8 cellular contexts compared by ENCODE assay signal in genomic region chr3:13494463-13495350, GRCh38. TPM values are rescaled to one million over a fixed set of nuclear protein-coding genes. Genes with fewer than 3 reads are reported as not detected.
DNase-seq lines count a peak whose midpoint lies in the region; ATAC-seq and TF ChIP-seq lines count a peak whose summit lies in the region.

No MANE protein-coding gene starts in this region.

- peak; percentile 73 for TF ChIP-seq CTCF in AG04449 (IDR thresholded peaks at IDR 0.05; ENCODE audit: insufficient read depth, low read length, missing control alignments)
- peak; percentile 71 for TF ChIP-seq CTCF in HEK293 (tag by site-specific recombination; IDR thresholded peaks at IDR 0.05)
- peak in 5 of 6 experiments; percentile 8 to 47 (median 25) for TF ChIP-seq CTCF in adrenal gland (IDR thresholded peaks at IDR 0.05)
- peak in 4 of 5 experiments; percentile 14 to 39 (median 31) for TF ChIP-seq CTCF in transverse colon (IDR thresholded peaks at IDR 0.05)

- no peak for DNase-seq in AG04449 (ENCODE audit: low read depth, low spot score)
- no peak for DNase-seq in adrenal gland
- DNase-seq in inferior parietal cortex (ENCODE audit: extremely low spot score) = peak; percentile 63
- DNase-seq in transverse colon = no peak
- no peak for DNase-seq in T-helper 2 cell treated with Interferon-gamma antibody and Interleukin-4, amounts not matched to agents 5 μg/mL and 100 μg/mL, for 36 hours (ENCODE audit: low spot score)
- no peak for DNase-seq in effector CD4-positive, alpha-beta T cell

- H3K36me3 ChIP-seq in HEK293 (ENCODE audit: control insufficient read depth in 2 of 2, insufficient read depth in 1 of 2, low read length in 2 of 2) = peaks cover 0 to 5% of the 10 kb centered on the region in 2 experiments; a peak in 1 of 3 replicates
- H3K36me3 ChIP-seq in adrenal gland (replicated peaks in 1 of 2) = no peaks in the 10 kb centered on the region
- H3K36me3 ChIP-seq in transverse colon = peaks cover 0 to 4% (median 0%) of the 10 kb centered on the region in 4 donors

- ATAC-seq in GM18873 (IDR thresholded peaks at IDR 0.05; ENCODE audit: low FRiP score, unreplicated experiment) = no peak

- no peaks in the 10 kb centered on the region for H3K9me3 Mint-ChIP-seq in T-helper 2 cell treated with Interferon-gamma antibody and Interleukin-4, amounts not matched to agents 5 μg/mL and 100 μg/mL, for 36 hours

- no peak overlapping the region for H3K4me3 ChIP-seq in AG04449 (ENCODE audit: low read depth, low read length)
- H3K4me3 ChIP-seq in HEK293 (ENCODE audit: low read depth, low read length) = no peak overlapping the region
- H3K4me3 ChIP-seq in adrenal gland = no peak overlapping the region
- H3K4me3 ChIP-seq in transverse colon = no peak overlapping the region

- WGBS in adrenal gland, 4 donors = 64 to 75% (median 70%) methylated on average over 7 to 11 of the region's 11 CpGs
- WGBS in transverse colon (ENCODE audit: low coverage in 1 of 2), 2 donors = 71% methylated on average over 11 of the region's 11 CpGs; no CpG with 5 or more reads in 1 of the 2 donors

- no peaks in the 10 kb centered on the region for H3K9me3 ChIP-seq in HEK293 (ENCODE audit: control insufficient read depth, insufficient read depth, low read depth, low read length)
- no peaks in the 10 kb centered on the region for H3K9me3 ChIP-seq in adrenal gland (replicated peaks in 1 of 3)
- no peaks in the 10 kb centered on the region for H3K9me3 ChIP-seq in transverse colon

- H3K27ac ChIP-seq in HEK293 (ENCODE audit: extremely low read depth, low read depth, low read length) (no peak overlapping the region), adrenal gland (no peak overlapping the region), transverse colon (no peak overlapping the region)

- H3K4me1 Mint-ChIP-seq in T-helper 2 cell treated with Interferon-gamma antibody and Interleukin-4, amounts not matched to agents 5 μg/mL and 100 μg/mL, for 36 hours (ENCODE audit: low read depth) = no peaks in the 10 kb centered on the region

- H3K4me1 ChIP-seq in HEK293 (ENCODE audit: control insufficient read depth, insufficient read depth, low read length) (no peaks in the 10 kb centered on the region), adrenal gland (replicated peaks in 1 of 2) (no peaks in the 10 kb centered on the region), transverse colon (peaks cover 0 to 5% (median 4%) of the 10 kb centered on the region in 4 donors)

- no peaks in the 10 kb centered on the region for H3K27me3 ChIP-seq in adrenal gland
- H3K27me3 ChIP-seq in transverse colon = no peaks in the 10 kb centered on the region

- TF ChIP-seq EP300 in transverse colon (IDR thresholded peaks at IDR 0.05; ENCODE audit: low read depth) = no peak

- H3K4me3 Mint-ChIP-seq in T-helper 2 cell treated with Interferon-gamma antibody and Interleukin-4, amounts not matched to agents 5 μg/mL and 100 μg/mL, for 36 hours = no peak overlapping the region

- CTCF ChIA-PET in AG04449 (lab: Yijun Ruan, JAX) (interaction anchor here (0.7 to 24.2 kb wide), 15 partner anchors 10 to 1426 kb away, joined by 3 to 1252 read pairs (median 5); partner anchors contain the start of gene HDAC11), HEK293 (lab: Yijun Ruan, JAX) (interaction anchor here (0.7 to 3.2 kb wide), 8 partner anchors 12 to 154 kb away, joined by 3 to 219 read pairs (median 4); no protein-coding TSS in a partner anchor)

- no peak for TF ChIP-seq POLR2A in adrenal gland (IDR thresholded peaks at IDR 0.05)
- TF ChIP-seq POLR2A in transverse colon (IDR thresholded peaks at IDR 0.05) = no peak

- H3K36me3 Mint-ChIP-seq in T-helper 2 cell treated with Interferon-gamma antibody and Interleukin-4, amounts not matched to agents 5 μg/mL and 100 μg/mL, for 36 hours (ENCODE audit: low read depth) = no peaks in the 10 kb centered on the region

- intact Hi-C loops in adrenal gland (cut with DNase I) = loop anchor here in 1 of 2 donors (2.0 kb wide), 1 partner anchor 156 kb away; no protein-coding TSS in a partner anchor
- intact Hi-C loops in transverse colon (cut with DNase I; ENCODE audit: low total_unique reads) = no loop called here

- no peaks in the 10 kb centered on the region for H3K27me3 Mint-ChIP-seq in T-helper 2 cell treated with Interferon-gamma antibody and Interleukin-4, amounts not matched to agents 5 μg/mL and 100 μg/mL, for 36 hours (ENCODE audit: low read depth)

- POLR2A ChIA-PET in AG04449 (lab: Yijun Ruan, JAX) (interaction anchor here (1.2 kb wide), 1 partner anchor 153 kb away, joined by 3 read pairs; no protein-coding TSS in a partner anchor), HEK293 (lab: Yijun Ruan, JAX) (no interaction called here)

- H3K27ac Mint-ChIP-seq in T-helper 2 cell treated with Interferon-gamma antibody and Interleukin-4, amounts not matched to agents 5 μg/mL and 100 μg/mL, for 36 hours = no peak overlapping the region

- in situ Hi-C loops in transverse colon (cut with MboI; ENCODE audit: low pct_ligation_motif_present in 1 of 4, low pct_unique_long_range_greater_than_20kb in 1 of 4, low sequenced_read_pairs in 3 of 4) = loop anchor here (5.0 to 10.0 kb wide), 3 partner anchors 150 to 390 kb away; partner anchors contain the start of gene WNT7A (in 1 of the 4)

TF ChIP-seq in HEK293, 187 proteins besides CTCF, POLR2A, EP300 and RAD21:
- TF ChIP-seq ZSCAN30 (tag by site-specific recombination; IDR thresholded peaks at IDR 0.05) (no peak), ZBTB26 (tag by site-specific recombination; optimal IDR thresholded peaks at IDR 0.05) (no peak), ZBTB20 (tag by site-specific recombination; IDR thresholded peaks at IDR 0.05) (0 out of 2 replicates have a peak, but pooled peaks have one; percentile 6), ZNF335 (tag by site-specific recombination; conservative IDR thresholded peaks at IDR 0.05) (no peak), BCL6B (tag by site-specific recombination; IDR thresholded peaks at IDR 0.05) (no peak), ZNF48 (tag by site-specific recombination; IDR thresholded peaks at IDR 0.05) (no peak), ZNF202 (tag by site-specific recombination; IDR thresholded peaks at IDR 0.05; ENCODE audit: borderline replicate concordance) (no peak), ZBTB11 (tag by site-specific recombination; conservative IDR thresholded peaks at IDR 0.05; ENCODE audit: low read depth) (no peak), ZIC2 (tag by site-specific recombination; IDR thresholded peaks at IDR 0.05) (0 out of 2 replicates have a peak, but pooled peaks have one; percentile 11), ZSCAN16 (tag by site-specific recombination; IDR thresholded peaks at IDR 0.05) (no peak), ZNF341 (tag by site-specific recombination; IDR thresholded peaks at IDR 0.05; ENCODE audit: low read depth) (peak; percentile 15; the same call in 1 of the 2 replicates), ZNF558 (tag by site-specific recombination; IDR thresholded peaks at IDR 0.05) (no peak)

RNA-seq across cellular contexts. Expression of gene HDAC11, which starts 14.6 kb away (rescaled TPM):
- total RNA-seq in adrenal gland = 10 to 100 TPM in 7 of 8 donors, 1 to 10 TPM in 1; 9.4 to 58.0 (median 18.7) TPM
- polyA plus RNA-seq in adrenal gland = 10 to 100 TPM in 2 of 3 donors, 1 to 10 TPM in 1; 6.9 to 17.5 (median 12.7) TPM
- total RNA-seq in transverse colon = 10 to 100 TPM; 19.8 to 44.0 (median 27.1) TPM

RNA-seq across cellular contexts. Expression of gene FBLN2, which starts 54.2 kb away (rescaled TPM):
- total RNA-seq in adrenal gland = 10 to 100 TPM in 3 of 8 donors, 1 to 10 TPM in 5; 4.6 to 31.5 (median 7.3) TPM
- 10 to 100 TPM in 1 of 3 donors, 1 to 10 TPM in 2; 1.8 to 16.2 (median 3.4) TPM for polyA plus RNA-seq in adrenal gland
- 10 to 100 TPM; 23.0 to 51.5 (median 31.4) TPM for total RNA-seq in transverse colon
